In the genomic region with DNA sequence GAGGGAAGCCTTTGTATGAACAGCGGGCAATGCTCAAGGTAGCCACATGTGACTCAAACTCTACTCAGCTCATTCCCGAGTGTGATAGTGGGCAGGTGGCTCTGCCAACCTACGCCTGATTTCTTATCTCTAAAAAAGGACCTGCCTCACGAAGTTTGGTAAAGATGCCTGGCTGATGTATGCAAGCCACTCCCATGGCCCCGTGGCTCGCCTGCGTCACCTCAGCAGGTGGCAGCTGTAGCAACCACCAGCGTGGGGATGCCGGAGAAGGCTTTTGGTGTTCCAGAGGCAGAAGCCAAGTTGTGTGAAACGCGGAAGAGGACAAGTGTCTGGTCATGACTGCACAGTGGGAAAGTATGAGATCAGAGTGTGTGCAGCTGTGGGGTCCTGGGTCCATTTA, we compare ENCODE assay signal across 1 cellular context.
TF ChIP-seq lines count a peak whose summit lies in the region.

No MANE protein-coding gene starts in this region.

TF ChIP-seq in GM23338, 12 proteins besides CTCF, POLR2A, EP300 and RAD21 (continued from another document):
- TF ChIP-seq, protein P1, sequence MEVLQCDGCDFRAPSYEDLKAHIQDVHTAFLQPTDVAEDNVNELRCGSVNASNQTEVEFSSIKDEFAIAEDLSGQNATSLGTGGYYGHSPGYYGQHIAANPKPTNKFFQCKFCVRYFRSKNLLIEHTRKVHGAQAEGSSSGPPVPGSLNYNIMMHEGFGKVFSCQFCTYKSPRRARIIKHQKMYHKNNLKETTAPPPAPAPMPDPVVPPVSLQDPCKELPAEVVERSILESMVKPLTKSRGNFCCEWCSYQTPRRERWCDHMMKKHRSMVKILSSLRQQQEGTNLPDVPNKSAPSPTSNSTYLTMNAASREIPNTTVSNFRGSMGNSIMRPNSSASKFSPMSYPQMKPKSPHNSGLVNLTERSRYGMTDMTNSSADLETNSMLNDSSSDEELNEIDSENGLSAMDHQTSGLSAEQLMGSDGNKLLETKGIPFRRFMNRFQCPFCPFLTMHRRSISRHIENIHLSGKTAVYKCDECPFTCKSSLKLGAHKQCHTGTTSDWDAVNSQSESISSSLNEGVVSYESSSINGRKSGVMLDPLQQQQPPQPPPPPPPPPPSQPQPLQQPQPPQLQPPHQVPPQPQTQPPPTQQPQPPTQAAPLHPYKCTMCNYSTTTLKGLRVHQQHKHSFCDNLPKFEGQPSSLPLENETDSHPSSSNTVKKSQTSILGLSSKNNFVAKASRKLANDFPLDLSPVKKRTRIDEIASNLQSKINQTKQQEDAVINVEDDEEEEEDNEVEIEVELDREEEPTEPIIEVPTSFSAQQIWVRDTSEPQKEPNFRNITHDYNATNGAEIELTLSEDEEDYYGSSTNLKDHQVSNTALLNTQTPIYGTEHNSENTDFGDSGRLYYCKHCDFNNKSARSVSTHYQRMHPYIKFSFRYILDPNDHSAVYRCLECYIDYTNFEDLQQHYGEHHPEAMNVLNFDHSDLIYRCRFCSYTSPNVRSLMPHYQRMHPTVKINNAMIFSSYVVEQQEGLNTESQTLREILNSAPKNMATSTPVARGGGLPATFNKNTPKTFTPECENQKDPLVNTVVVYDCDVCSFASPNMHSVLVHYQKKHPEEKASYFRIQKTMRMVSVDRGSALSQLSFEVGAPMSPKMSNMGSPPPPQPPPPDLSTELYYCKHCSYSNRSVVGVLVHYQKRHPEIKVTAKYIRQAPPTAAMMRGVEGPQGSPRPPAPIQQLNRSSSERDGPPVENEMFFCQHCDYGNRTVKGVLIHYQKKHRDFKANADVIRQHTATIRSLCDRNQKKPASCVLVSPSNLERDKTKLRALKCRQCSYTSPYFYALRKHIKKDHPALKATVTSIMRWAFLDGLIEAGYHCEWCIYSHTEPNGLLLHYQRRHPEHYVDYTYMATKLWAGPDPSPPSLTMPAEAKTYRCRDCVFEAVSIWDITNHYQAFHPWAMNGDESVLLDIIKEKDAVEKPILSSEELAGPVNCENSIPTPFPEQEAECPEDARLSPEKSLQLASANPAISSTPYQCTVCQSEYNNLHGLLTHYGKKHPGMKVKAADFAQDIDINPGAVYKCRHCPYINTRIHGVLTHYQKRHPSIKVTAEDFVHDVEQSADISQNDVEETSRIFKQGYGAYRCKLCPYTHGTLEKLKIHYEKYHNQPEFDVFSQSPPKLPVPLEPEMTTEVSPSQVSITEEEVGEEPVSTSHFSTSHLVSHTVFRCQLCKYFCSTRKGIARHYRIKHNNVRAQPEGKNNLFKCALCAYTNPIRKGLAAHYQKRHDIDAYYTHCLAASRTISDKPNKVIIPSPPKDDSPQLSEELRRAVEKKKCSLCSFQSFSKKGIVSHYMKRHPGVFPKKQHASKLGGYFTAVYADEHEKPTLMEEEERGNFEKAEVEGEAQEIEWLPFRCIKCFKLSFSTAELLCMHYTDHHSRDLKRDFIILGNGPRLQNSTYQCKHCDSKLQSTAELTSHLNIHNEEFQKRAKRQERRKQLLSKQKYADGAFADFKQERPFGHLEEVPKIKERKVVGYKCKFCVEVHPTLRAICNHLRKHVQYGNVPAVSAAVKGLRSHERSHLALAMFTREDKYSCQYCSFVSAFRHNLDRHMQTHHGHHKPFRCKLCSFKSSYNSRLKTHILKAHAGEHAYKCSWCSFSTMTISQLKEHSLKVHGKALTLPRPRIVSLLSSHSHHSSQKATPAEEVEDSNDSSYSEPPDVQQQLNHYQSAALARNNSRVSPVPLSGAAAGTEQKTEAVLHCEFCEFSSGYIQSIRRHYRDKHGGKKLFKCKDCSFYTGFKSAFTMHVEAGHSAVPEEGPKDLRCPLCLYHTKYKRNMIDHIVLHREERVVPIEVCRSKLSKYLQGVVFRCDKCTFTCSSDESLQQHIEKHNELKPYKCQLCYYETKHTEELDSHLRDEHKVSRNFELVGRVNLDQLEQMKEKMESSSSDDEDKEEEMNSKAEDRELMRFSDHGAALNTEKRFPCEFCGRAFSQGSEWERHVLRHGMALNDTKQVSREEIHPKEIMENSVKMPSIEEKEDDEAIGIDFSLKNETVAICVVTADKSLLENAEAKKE (CRISPR knock-in tag; IDR thresholded peaks at IDR 0.05), result no peak
- TF ChIP-seq STAT1 (IDR thresholded peaks at IDR 0.05; ENCODE audit: unreplicated experiment) (no peak), JUNB (IDR thresholded peaks at IDR 0.05; ENCODE audit: unreplicated experiment) (no peak), ZNF331 (CRISPR knock-in tag; IDR thresholded peaks at IDR 0.05; ENCODE audit: low read depth) (no peak), NANOG (IDR thresholded peaks at IDR 0.05; ENCODE audit: borderline replicate concordance) (no peak), ZNF114 (CRISPR knock-in tag; IDR thresholded peaks at IDR 0.05) (no peak)
